In genomic region chr6:56944651-56945050, GRCh38 we compare ENCODE assay signal across 31 cellular contexts. TPM values are rescaled to one million over a fixed set of nuclear protein-coding genes. Genes with fewer than 3 reads are reported as not detected.
"Had no signal": no experiment of that assay in that cellular context is flagged by ENCODE, and none has a peak within 500 bp of the region (broad histone marks: within the 10 kb centered on the region; RNA-seq: fewer than 3 reads in every experiment).

No MANE protein-coding gene starts in this region.

- H3K9me3 ChIP-seq: colonic mucosa, neutrophil, right lobe of liver had no signal

- H2AFZ ChIP-seq: hepatocyte had no signal

- H3K79me2 ChIP-seq: hepatocyte had no signal

- H3K4me1 ChIP-seq: breast epithelium, colonic mucosa, gastroesophageal sphincter, right lobe of liver had no signal

- H3K4me2 ChIP-seq: hepatocyte had no signal

- H3K36me3 ChIP-seq: breast epithelium, colonic mucosa, gastroesophageal sphincter, neutrophil, right lobe of liver, thoracic aorta, WERI-Rb-1 had no signal

- DNase-seq: activated CD4-positive, alpha-beta T cell treated with anti-CD3 and anti-CD28 coated beads for 48 hours; activated CD4-positive, alpha-beta T cell treated with anti-CD3 and anti-CD28 coated beads, Interleukin-2, amount 50 U/mL, for 48 hours; activated CD8-positive, alpha-beta memory T cell treated with anti-CD3 and anti-CD28 coated beads, Interleukin-2, amount 50 U/mL, for 4 hours; activated gamma-delta T cell; activated naive CD4-positive, alpha-beta T cell treated with anti-CD3 and anti-CD28 coated beads, Interleukin-2, amount 50 U/mL, for 16 hours; activated T-cell treated with anti-CD3 and anti-CD28 coated beads, Interleukin-2, amount 50 U/mL, for 24 hours; amygdala; central memory CD4-positive, alpha-beta T cell; colonic mucosa; dorsolateral prefrontal cortex; effector memory CD4-positive, alpha-beta T cell; islet precursor cell; left ventricle myocardium superior; mammary epithelial cell; naive B cell; nephron progenitor cell; right lobe of liver; stimulated activated CD4-positive, alpha-beta T cell treated with anti-CD3 and anti-CD28 coated beads, Interleukin-12 subunit alpha, Interleukin-12 subunit beta, amount 100 ng/mL, for 4 hours; stimulated activated CD4-positive, alpha-beta T cell treated with anti-CD3 and anti-CD28 coated beads, Interleukin-4, amount 100 ng/mL, for 1 hour; trophoblast cell; WERI-Rb-1 had no signal

- ATAC-seq: activated CD4-positive, CD25-positive, alpha-beta regulatory T cell treated with anti-CD3 and anti-CD28 coated beads, Interleukin-2, amount 50 U/mL, for 24 hours; gastroesophageal sphincter; left ventricle myocardium superior; right lobe of liver; stimulated activated effector memory CD8-positive, alpha-beta T cell treated with anti-CD3 and anti-CD28 coated beads, Interleukin-12 subunit alpha, Interleukin-12 subunit beta, amount 100 ng/mL, for 72 hours had no signal

- H3K27me3 ChIP-seq: breast epithelium, colonic mucosa, dorsolateral prefrontal cortex, gastroesophageal sphincter, hepatocyte, neutrophil, right lobe of liver had no signal

- FAIRE-seq: urothelium cell line had no signal

- H3K27ac ChIP-seq: breast epithelium, colonic mucosa, dorsolateral prefrontal cortex, gastroesophageal sphincter, hepatocyte, neutrophil, right lobe of liver, thoracic aorta, WERI-Rb-1 had no signal

- H3K4me3 ChIP-seq: breast epithelium, colonic mucosa, dorsolateral prefrontal cortex, gastroesophageal sphincter, hepatocyte, right lobe of liver, thoracic aorta had no signal

RNA-seq across cellular contexts. Expression of gene BEND6, which starts 10.3 kb away (rescaled TPM):
- total RNA-seq: activated CD8-positive, alpha-beta memory T cell treated with anti-CD3 and anti-CD28 coated beads for 36 hours; right lobe of liver; skeletal muscle tissue had no signal
